Comparison of ENCODE assay signal across 25 cellular contexts in the genomic region with DNA sequence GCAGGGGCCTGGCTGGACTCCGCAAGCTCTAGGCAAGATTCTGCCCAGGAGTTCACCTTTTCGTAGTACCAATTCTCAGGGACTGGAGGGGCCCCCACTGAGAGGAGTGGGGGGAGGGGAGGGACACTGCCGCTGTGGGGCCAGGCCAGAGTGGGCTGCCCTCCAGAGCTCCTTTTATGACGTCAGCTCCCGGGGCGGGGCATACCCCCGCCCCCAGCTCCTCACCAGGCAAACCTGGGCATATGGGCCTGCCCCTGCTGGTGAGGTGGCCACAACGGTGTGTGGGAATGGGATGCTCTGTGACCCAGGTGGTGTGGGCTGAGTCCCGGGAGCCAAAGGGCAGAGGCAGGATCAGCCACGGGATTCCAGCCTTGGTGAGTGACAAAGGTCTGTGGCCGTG. TPM values are rescaled to one million over a fixed set of nuclear protein-coding genes. Genes with fewer than 3 reads are reported as not detected.
DNase-seq lines count a peak whose midpoint lies in the region; ATAC-seq, FAIRE-seq and TF ChIP-seq lines count a peak whose summit lies in the region.
"Had no signal": no experiment of that assay in that cellular context is flagged by ENCODE, and none has a peak within 500 bp of the region (broad histone marks: within the 10 kb centered on the region; RNA-seq: fewer than 3 reads in every experiment).

No MANE protein-coding gene starts in this region.

- H2AFZ ChIP-seq in HepG2 (ENCODE audit: low read length) (no peak overlapping the region), H1 (ENCODE audit: low read length) (no peak overlapping the region), OCI-LY7 (ENCODE audit: low read length) (no peak overlapping the region)
- H2AFZ ChIP-seq: GM23248 had no signal

- H3K4me1 ChIP-seq in HepG2 (ENCODE audit: insufficient read depth, low read length) = peaks cover under 1% of the 10 kb centered on the region; the same call in 1 of the 2 replicates
- H3K4me1 ChIP-seq in right lobe of liver = no peaks in the 10 kb centered on the region
- H3K4me1 ChIP-seq in HEK293 (ENCODE audit: control insufficient read depth, insufficient read depth, low read length) = no peaks in the 10 kb centered on the region
- H3K4me1 ChIP-seq in H1 (replicated peaks in 1 of 4; ENCODE audit: control insufficient read depth in 3 of 4, insufficient read depth in 4 of 4, low read length in 3 of 4) = peaks cover 0 to 2% (median 0%) of the 10 kb centered on the region in 4 experiments; a peak in 2 of 7 replicates
- H3K4me1 ChIP-seq in OCI-LY7 (ENCODE audit: insufficient read depth, low read length, poor library complexity, severe bottlenecking) = no peaks in the 10 kb centered on the region
- H3K4me1 ChIP-seq: A549; BLaER1 treated with 17β-estradiol and CSF1 and Interleukin-3, amounts not matched to agents 10 nM and 100 nM had no signal

- H2BK120ac ChIP-seq in H1 (replicated peaks; ENCODE audit: low read depth, low read length) = no peak overlapping the region

- no peak for TF ChIP-seq RAD21 in HepG2 (CRISPR knock-in tag; IDR thresholded peaks at IDR 0.05)
- no peak for TF ChIP-seq RAD21 in H1 (IDR thresholded peaks at IDR 0.05 in 1 of 2, conservative IDR thresholded peaks at IDR 0.05 in 1 of 2; ENCODE audit: low read depth in 2 of 2, low read length in 2 of 2)

- intact Hi-C loops in HepG2 (cut with micrococcal nuclease; ENCODE audit: unreplicated experiment) = no loop called here
- intact Hi-C loops in right lobe of liver (cut with DNase I) = no loop called here
- intact Hi-C loops in OCI-LY7 (cut with micrococcal nuclease; ENCODE audit: unreplicated experiment) = no loop called here

- no peak overlapping the region for H2BK5ac ChIP-seq in H1 (ENCODE audit: low read depth, low read length)

- FAIRE-seq in HepG2 (lab: Jason Lieb, UNC) (no peak), H1 (lab: Jason Lieb, UNC) (no peak)
- FAIRE-seq: A549, D721Med, G401.6, GM12892, H54 had no signal

- H3K4me3 ChIP-seq in HepG2 (replicated peaks in 1 of 3; ENCODE audit: insufficient read depth in 1 of 3, low read depth in 2 of 3, low read length in 3 of 3) = no peak overlapping the region
- H3K4me3 ChIP-seq in right lobe of liver = no peak overlapping the region
- no peak overlapping the region for H3K4me3 ChIP-seq in HEK293 (ENCODE audit: low read depth, low read length)
- no peak overlapping the region for H3K4me3 ChIP-seq in H1 (ENCODE audit: extremely low read depth in 1 of 4, insufficient read depth in 2 of 4, low read depth in 3 of 4, low read length in 4 of 4)
- H3K4me3 ChIP-seq in OCI-LY7 (ENCODE audit: low read depth, low read length, poor library complexity, severe bottlenecking) = no peak overlapping the region
- H3K4me3 ChIP-seq: A549; BLaER1 treated with 17β-estradiol and CSF1 and Interleukin-3, amounts not matched to agents 10 nM and 100 nM; GM23248 had no signal

- TF ChIP-seq POLR2A in HepG2 (IDR thresholded peaks at IDR 0.05; ENCODE audit: insufficient read depth in 1 of 2, low read depth in 2 of 2, low read length in 2 of 2) = no peak
- TF ChIP-seq POLR2A in right lobe of liver (IDR thresholded peaks at IDR 0.05) = no peak
- no peak for TF ChIP-seq POLR2A in H1 (IDR thresholded peaks at IDR 0.05; ENCODE audit: control extremely low read depth in 1 of 2, low read depth in 2 of 2, low read length in 2 of 2)

- H4K8ac ChIP-seq in H1 (ENCODE audit: extremely low read depth, insufficient read depth, low read length) = peak overlapping the region; percentile 37; the same call in 1 of the 2 replicates

- H3K27me3 ChIP-seq in HepG2 (ENCODE audit: control insufficient read depth in 1 of 2, insufficient read depth in 2 of 2, low read length in 2 of 2) (peaks cover 20 to 86% of the 10 kb centered on the region in 2 experiments), right lobe of liver (no peaks in the 10 kb centered on the region), H1 (replicated peaks in 1 of 4; ENCODE audit: control insufficient read depth in 3 of 4, extremely low read depth in 1 of 4, insufficient read depth in 3 of 4, low read length in 3 of 4) (peaks cover 0 to 11% (median 8%) of the 10 kb centered on the region in 4 experiments; a peak in 3 of 7 replicates)
- H3K27me3 ChIP-seq: BE2C; BLaER1 treated with 17β-estradiol and CSF1 and Interleukin-3, amounts not matched to agents 10 nM and 100 nM had no signal

- no peak overlapping the region for H2BK20ac ChIP-seq in H1 (ENCODE audit: low read length)

- H4K5ac ChIP-seq in H1 (ENCODE audit: insufficient read length, low read depth, low read length) = no peak overlapping the region

- H3K4ac ChIP-seq in H1 (replicated peaks; ENCODE audit: insufficient read length, low read depth, low read length) = no peak overlapping the region

- no peak for DNase-seq in HepG2 (ENCODE audit: low spot score)
- no peak for DNase-seq in right lobe of liver
- no peak for DNase-seq in H1 (ENCODE audit: low read depth in 1 of 2, low spot score in 2 of 2)
- no peak for DNase-seq in germinal center (ENCODE audit: low spot score)
- no peak for DNase-seq in OCI-LY7 (ENCODE audit: low spot score)
- no peak for DNase-seq in activated CD4-positive, CD25-positive, alpha-beta regulatory T cell treated with anti-CD3 and anti-CD28 coated beads, Interleukin-2, amount 50 U/mL, for 72 hours
- DNase-seq: 8988T; ACHN; AML-193; BE2C; CD4-positive, alpha-beta T cell; CD8-positive, alpha-beta memory T cell; DMS153; DND-41; GM23248; HCEC 1CT; HFFc6 had no signal

- H4K20me1 ChIP-seq in HepG2 (ENCODE audit: insufficient read depth, low read length) (no peaks in the 10 kb centered on the region), H1 (replicated peaks in 1 of 2; ENCODE audit: control insufficient read depth in 1 of 2, insufficient read depth in 2 of 2, low read length in 2 of 2) (peaks cover 0 to 4% of the 10 kb centered on the region in 2 experiments), OCI-LY7 (ENCODE audit: insufficient read depth, low read length) (no peaks in the 10 kb centered on the region)

- no peaks in the 10 kb centered on the region for H3K79me2 ChIP-seq in HepG2 (ENCODE audit: insufficient read depth, low read length)
- H3K79me2 ChIP-seq in H1 (ENCODE audit: control insufficient read depth in 1 of 2, insufficient read depth in 2 of 2, low read length in 2 of 2) = no peaks in the 10 kb centered on the region
- no peaks in the 10 kb centered on the region for H3K79me2 ChIP-seq in OCI-LY7 (ENCODE audit: insufficient read depth, low read depth, low read length)

- no peaks in the 10 kb centered on the region for H3K9me2 ChIP-seq in OCI-LY7 (ENCODE audit: insufficient read depth, low read length)

- POLR2A ChIA-PET in HepG2 (lab: Yijun Ruan, JAX) (no interaction called here), HEK293 (lab: Yijun Ruan, JAX) (no interaction called here), H1 (lab: Charles Lee; ENCODE audit: partially characterized antibody) (interaction anchor here (1.7 kb wide), 1 partner anchor 18 kb away, joined by 6 read pairs; no protein-coding TSS in a partner anchor), OCI-LY7 (lab: Charles Lee) (no interaction called here)

- TF ChIP-seq EP300 in HepG2 (IDR thresholded peaks at IDR 0.05; ENCODE audit: low read depth in 2 of 2, low read length in 2 of 2) (no peak), HepG2 (CRISPR knock-in tag; IDR thresholded peaks at IDR 0.05; ENCODE audit: borderline replicate concordance) (no peak), H1 (IDR thresholded peaks at IDR 0.05; ENCODE audit: borderline replicate concordance in 1 of 2, low read depth in 2 of 2, low read length in 2 of 2) (no peak)

- in situ Hi-C loops in HepG2 (cut with HindIII; ENCODE audit: extremely low pct_ligation_motif_present, low pct_unique_long_range_greater_than_20kb) = no loop called here

- H3K79me1 ChIP-seq in H1 (ENCODE audit: low read depth, low read length) = no peaks in the 10 kb centered on the region

- no peak overlapping the region for H3K4me2 ChIP-seq in HepG2 (ENCODE audit: low read depth, low read length)
- H3K4me2 ChIP-seq in H1 (ENCODE audit: insufficient read depth in 1 of 2, low read depth in 2 of 2, low read length in 2 of 2) = no peak overlapping the region
- H3K4me2 ChIP-seq in OCI-LY7 (ENCODE audit: low read length) = no peak overlapping the region
- H3K4me2 ChIP-seq: A549; BLaER1 treated with 17β-estradiol and CSF1 and Interleukin-3, amounts not matched to agents 10 nM and 100 nM had no signal

- H3K27ac ChIP-seq in HepG2 (ENCODE audit: extremely low read length, insufficient read depth, low read length) = no peak overlapping the region
- no peak overlapping the region for H3K27ac ChIP-seq in right lobe of liver
- no peak overlapping the region for H3K27ac ChIP-seq in HEK293 (ENCODE audit: extremely low read depth, low read depth, low read length)
- H3K27ac ChIP-seq in H1 (ENCODE audit: low read depth, low read length) = no peak overlapping the region
- H3K27ac ChIP-seq in OCI-LY7 (ENCODE audit: low read depth, low read length, poor library complexity, severe bottlenecking) = no peak overlapping the region
- H3K27ac ChIP-seq: A549; BLaER1 treated with 17β-estradiol and CSF1 and Interleukin-3, amounts not matched to agents 10 nM and 100 nM; GM23248 had no signal

- peak; percentile 31; the same call in 2 of the 3 replicates for ATAC-seq in HepG2
- ATAC-seq in right lobe of liver = no peak

- H3K14ac ChIP-seq in H1 (ENCODE audit: insufficient read length) = no peak overlapping the region

- no TSS peak for BruUV-seq in HepG2 (replicated peaks; lab: Mats Ljungman, UMichigan)
- no TSS peak for BruUV-seq in OCI-LY7 (replicated peaks; lab: Mats Ljungman, UMichigan)

- no peak overlapping the region; the same call in 1 of the 2 replicates for H3K18ac ChIP-seq in H1 (ENCODE audit: extremely low read depth, low read length)

- H2BK12ac ChIP-seq in H1 (ENCODE audit: low read depth, low read length) = no peak overlapping the region

- CTCF ChIA-PET in HepG2 (lab: Yijun Ruan, JAX; ENCODE audit: low intra/inter-chr PET ratio, low total read pairs) (no interaction called here), HEK293 (lab: Yijun Ruan, JAX) (interaction anchor here (1.4 kb wide), 1 partner anchor 145 kb away, joined by 4 read pairs; no protein-coding TSS in a partner anchor), H1 (lab: Charles Lee; ENCODE audit: partially characterized antibody) (interaction anchor here (1.0 to 12.7 kb wide), 15 partner anchors 9 to 122 kb away, joined by 3 to 135 read pairs (median 6); no protein-coding TSS in a partner anchor), OCI-LY7 (lab: Charles Lee; ENCODE audit: unreplicated experiment) (no interaction called here)

- H3K23me2 ChIP-seq in H1 (ENCODE audit: low read depth, low read length) = no peaks in the 10 kb centered on the region; the same call in 1 of the 2 replicates

- H3K9me3 ChIP-seq in HepG2 (ENCODE audit: low read length) (no peaks in the 10 kb centered on the region), right lobe of liver (no peaks in the 10 kb centered on the region), HEK293 (ENCODE audit: control insufficient read depth, insufficient read depth, low read depth, low read length) (no peaks in the 10 kb centered on the region), H1 (ENCODE audit: insufficient read depth in 2 of 2, low read depth in 1 of 2, low read length in 1 of 2) (no peaks in the 10 kb centered on the region), OCI-LY7 (ENCODE audit: low read length) (no peaks in the 10 kb centered on the region)
- H3K9me3 ChIP-seq: A549; BE2C; BLaER1 treated with 17β-estradiol and CSF1 and Interleukin-3, amounts not matched to agents 10 nM and 100 nM had no signal

- H2BK15ac ChIP-seq in H1 (ENCODE audit: low read length) = no peak overlapping the region

- no peak overlapping the region for H3K23ac ChIP-seq in H1 (ENCODE audit: insufficient read length)

- 33% methylated on average over 10 of the region's 11 CpGs for WGBS in HepG2 (ENCODE audit: low lambda C conversion rate)
- WGBS in right lobe of liver (ENCODE audit: insufficient coverage, low coverage, low lambda C conversion rate, missing lambda C conversion rate) = 17% methylated on average over 1 of the region's 11 CpGs
- 86% methylated on average over 10 of the region's 11 CpGs; no CpG with 5 or more reads in 1 of the 2 experiments for WGBS in H1 (ENCODE audit: extremely low coverage in 1 of 2, insufficient coverage in 1 of 2, insufficient read length in 1 of 2, insufficient replicate concordance in 2 of 2, low coverage in 1 of 2, low lambda C conversion rate in 2 of 2, missing lambda C conversion rate in 1 of 2), 2 experiments

- no peaks in the 10 kb centered on the region for H3K36me3 ChIP-seq in HepG2 (replicated peaks in 1 of 2; ENCODE audit: control insufficient read depth in 1 of 2, insufficient read depth in 2 of 2, low read length in 2 of 2)
- H3K36me3 ChIP-seq in right lobe of liver = no peaks in the 10 kb centered on the region
- H3K36me3 ChIP-seq in HEK293 (ENCODE audit: control insufficient read depth in 2 of 2, insufficient read depth in 1 of 2, low read length in 2 of 2) = no peaks in the 10 kb centered on the region
- no peaks in the 10 kb centered on the region for H3K36me3 ChIP-seq in H1 (ENCODE audit: control insufficient read depth in 2 of 4, insufficient read depth in 4 of 4, low read length in 3 of 4)
- no peaks in the 10 kb centered on the region for H3K36me3 ChIP-seq in OCI-LY7 (ENCODE audit: insufficient read depth, low read length)
- H3K36me3 ChIP-seq: BE2C; BLaER1 treated with 17β-estradiol and CSF1 and Interleukin-3, amounts not matched to agents 10 nM and 100 nM had no signal

- H4K91ac ChIP-seq in H1 (replicated peaks; ENCODE audit: insufficient read length, low read length) = no peak overlapping the region

- TF ChIP-seq CTCF in HepG2 (CRISPR knock-in tag; IDR thresholded peaks at IDR 0.05) (no peak), right lobe of liver (IDR thresholded peaks at IDR 0.05) (no peak), HEK293 (tag by site-specific recombination; IDR thresholded peaks at IDR 0.05) (no peak), H1 (IDR thresholded peaks at IDR 0.05; ENCODE audit: control extremely low read depth in 1 of 3, insufficient read depth in 1 of 3, low read depth in 1 of 3, low read length in 3 of 3) (no peak), OCI-LY7 (conservative IDR thresholded peaks at IDR 0.05; ENCODE audit: low read length) (no peak)

- H2AK5ac ChIP-seq in H1 (ENCODE audit: low read depth, low read length) = 0 out of 2 replicates have a peak overlapping the region, but pooled peaks have one; percentile 6

- H3K9ac ChIP-seq in HepG2 (ENCODE audit: insufficient read depth, low read depth, low read length) (no peak overlapping the region), H1 (replicated peaks in 1 of 4; ENCODE audit: extremely low read depth in 1 of 4, low read depth in 3 of 4, low read length in 3 of 4) (no peak overlapping the region)
- H3K9ac ChIP-seq: BLaER1 treated with 17β-estradiol and CSF1 and Interleukin-3, amounts not matched to agents 10 nM and 100 nM; GM23248 had no signal

- H3K56ac ChIP-seq in H1 (replicated peaks; ENCODE audit: insufficient read length, low read depth, low read length) = no peak overlapping the region

RNA-seq across cellular contexts. Expression of a gene that starts 3.3 kb away (rescaled TPM):
- total RNA-seq in HepG2 (2016; rRNA removed; fragmentation: Illumina TruSeq; extraction: Trizol) (not detected in 2 replicates), right lobe of liver (not detected), OCI-LY7 (2022) (not detected in 2 replicates)
- not detected in 2 replicates for total RNA-seq in HepG2 (2016; cell fraction: cytosol; rRNA removed; fragmentation: Illumina TruSeq; extraction: Trizol; ENCODE audit: low read depth)
- not detected in 2 replicates for total RNA-seq in HepG2 (2016; cell fraction: insoluble cytoplasmic fraction; rRNA removed; fragmentation: Illumina TruSeq; extraction: Trizol)
- not detected in 2 replicates for total RNA-seq in HepG2 (2016; cell fraction: membrane; rRNA removed; fragmentation: Illumina TruSeq; extraction: Trizol)
- total RNA-seq in HepG2 (2016; cell fraction: nucleus; rRNA removed; fragmentation: Illumina TruSeq; extraction: Trizol) = not detected in 2 replicates
- polyA plus RNA-seq in HepG2 (2011; rRNA removed) (not detected in 2 replicates), H1 (2011; rRNA removed) (not detected in 2 replicates)
- not detected in 2 replicates for polyA plus RNA-seq in HepG2 (2011; cell fraction: cytosol; rRNA removed)
- not detected in 2 replicates for polyA plus RNA-seq in HepG2 (2011; cell fraction: nucleus; rRNA removed)
- not detected in 2 replicates for polyA plus RNA-seq in HepG2 (2012)
- not detected in 2 replicates for polyA plus RNA-seq in HepG2 (2016; cell fraction: cytosol; fragmentation: Illumina TruSeq; extraction: Trizol; ENCODE audit: low read depth)
- not detected in 2 replicates for polyA plus RNA-seq in HepG2 (2016; cell fraction: insoluble cytoplasmic fraction; fragmentation: Illumina TruSeq; extraction: Trizol; ENCODE audit: low read depth)
- not detected in 2 replicates for polyA plus RNA-seq in HepG2 (2016; cell fraction: membrane; fragmentation: Illumina TruSeq; extraction: Trizol; ENCODE audit: low read depth)
- polyA plus RNA-seq in HepG2 (2016; cell fraction: nucleus; fragmentation: Illumina TruSeq; extraction: Trizol; ENCODE audit: insufficient read depth, low read depth) = not detected in 2 replicates
- polyA minus RNA-seq in HepG2 (2011; rRNA and poly(A)+ RNA removed; ENCODE audit: low replicate concordance) = not detected in 2 replicates
- not detected in 2 replicates for polyA minus RNA-seq in HepG2 (2011; cell fraction: cytosol; rRNA and poly(A)+ RNA removed)
- polyA minus RNA-seq in HepG2 (2011; cell fraction: nucleus; rRNA and poly(A)+ RNA removed) = not detected in 2 replicates
- total RNA-seq in H1 (2021; fragmentation: NEBNext Ultra II Directional; extraction: Animal tissue kit (Norgen Biotek cat#: 25700)) = not detected in 2 replicates
- not detected for polyA plus RNA-seq in H1 (2011; cell fraction: cytosol; rRNA removed)
- not detected for polyA plus RNA-seq in H1 (2011; cell fraction: nucleus; rRNA removed)
- polyA plus RNA-seq in H1 (2012, experiment 1 of 2) = not detected in 4 replicates
- polyA plus RNA-seq in H1 (2012, experiment 2 of 2) = not detected
- polyA plus RNA-seq in H1 (2013, experiment 1 of 2) = not detected
- not detected for polyA plus RNA-seq in H1 (2013, experiment 2 of 2)
- not detected in 2 replicates for polyA minus RNA-seq in H1 (2011; rRNA and poly(A)+ RNA removed)
- not detected for polyA minus RNA-seq in H1 (2011; cell fraction: cytosol; rRNA and poly(A)+ RNA removed)
- not detected for polyA minus RNA-seq in H1 (2011; cell fraction: nucleus; rRNA and poly(A)+ RNA removed)
- not detected in 2 replicates for total RNA-seq in OCI-LY7 (2014; rRNA removed; shearing (Covaris generic))
- total RNA-seq: CD4-positive, alpha-beta T cell; CD8-positive, alpha-beta memory T cell; GM23248; HFFc6 had no signal
- polyA plus RNA-seq: A549; CD14-positive monocyte; CD8-positive, alpha-beta memory T cell; GM23248 had no signal

RNA-seq across cellular contexts. Expression of a gene that starts 29.6 kb away (rescaled TPM):
- total RNA-seq in HepG2 (2016; rRNA removed; fragmentation: Illumina TruSeq; extraction: Trizol) (4.7 and 6.2 TPM in 2 replicates), right lobe of liver (1 to 10 TPM in 2 of 6 experiments, under 1 TPM in 4; 0.60 to 1.3 (median 0.76) TPM), OCI-LY7 (2022) (not detected in 2 replicates)
- 1.6 and 1.7 TPM in 2 replicates for total RNA-seq in HepG2 (2016; cell fraction: cytosol; rRNA removed; fragmentation: Illumina TruSeq; extraction: Trizol; ENCODE audit: low read depth)
- total RNA-seq in HepG2 (2016; cell fraction: insoluble cytoplasmic fraction; rRNA removed; fragmentation: Illumina TruSeq; extraction: Trizol) = 3.4 and 6.3 TPM in 2 replicates
- total RNA-seq in HepG2 (2016; cell fraction: membrane; rRNA removed; fragmentation: Illumina TruSeq; extraction: Trizol) = 4.7 and 5.3 TPM in 2 replicates
- 5.3 and 7.2 TPM in 2 replicates for total RNA-seq in HepG2 (2016; cell fraction: nucleus; rRNA removed; fragmentation: Illumina TruSeq; extraction: Trizol)
- polyA plus RNA-seq in HepG2 (2011; rRNA removed) (3.4 and 3.5 TPM in 2 replicates), H1 (2011; rRNA removed) (0.03 and 0.22 TPM in 2 replicates)
- polyA plus RNA-seq in HepG2 (2011; cell fraction: cytosol; rRNA removed) = 2.0 and 3.5 TPM in 2 replicates
- 9.7 and 17.3 TPM in 2 replicates for polyA plus RNA-seq in HepG2 (2011; cell fraction: nucleus; rRNA removed)
- polyA plus RNA-seq in HepG2 (2012) = 2.2 and 2.3 TPM in 2 replicates
- polyA plus RNA-seq in HepG2 (2016; cell fraction: cytosol; fragmentation: Illumina TruSeq; extraction: Trizol; ENCODE audit: low read depth) = 1.4 and 2.2 TPM in 2 replicates
- polyA plus RNA-seq in HepG2 (2016; cell fraction: insoluble cytoplasmic fraction; fragmentation: Illumina TruSeq; extraction: Trizol; ENCODE audit: low read depth) = 9.5 and 11.1 TPM in 2 replicates
- polyA plus RNA-seq in HepG2 (2016; cell fraction: membrane; fragmentation: Illumina TruSeq; extraction: Trizol; ENCODE audit: low read depth) = 4.3 and 4.5 TPM in 2 replicates
- polyA plus RNA-seq in HepG2 (2016; cell fraction: nucleus; fragmentation: Illumina TruSeq; extraction: Trizol; ENCODE audit: insufficient read depth, low read depth) = 16.4 and 19.9 TPM in 2 replicates
- 4.7 and 24.9 TPM in 2 replicates for polyA minus RNA-seq in HepG2 (2011; rRNA and poly(A)+ RNA removed; ENCODE audit: low replicate concordance)
- 3.4 and 3.9 TPM in 2 replicates for polyA minus RNA-seq in HepG2 (2011; cell fraction: cytosol; rRNA and poly(A)+ RNA removed)
- 1.2 and 5.0 TPM in 2 replicates for polyA minus RNA-seq in HepG2 (2011; cell fraction: nucleus; rRNA and poly(A)+ RNA removed)
- 0.30 and 0.40 TPM in 2 replicates for total RNA-seq in H1 (2021; fragmentation: NEBNext Ultra II Directional; extraction: Animal tissue kit (Norgen Biotek cat#: 25700))
- 0.17 TPM for polyA plus RNA-seq in H1 (2011; cell fraction: cytosol; rRNA removed)
- polyA plus RNA-seq in H1 (2011; cell fraction: nucleus; rRNA removed) = 0.23 TPM
- polyA plus RNA-seq in H1 (2012, experiment 1 of 2) = 0.12 to 0.23 TPM in 2 of 4 replicates, not detected in the others
- 0.17 TPM for polyA plus RNA-seq in H1 (2012, experiment 2 of 2)
- 0.08 TPM for polyA plus RNA-seq in H1 (2013, experiment 1 of 2)
- 0.17 TPM for polyA plus RNA-seq in H1 (2013, experiment 2 of 2)
- polyA minus RNA-seq in H1 (2011; rRNA and poly(A)+ RNA removed) = 0.09 and 0.12 TPM in 2 replicates
- 2.0 TPM for polyA minus RNA-seq in H1 (2011; cell fraction: cytosol; rRNA and poly(A)+ RNA removed)
- polyA minus RNA-seq in H1 (2011; cell fraction: nucleus; rRNA and poly(A)+ RNA removed) = 0.40 TPM
- not detected in 2 replicates for total RNA-seq in OCI-LY7 (2014; rRNA removed; shearing (Covaris generic))
- total RNA-seq: CD8-positive, alpha-beta memory T cell had no signal
- polyA plus RNA-seq: CD8-positive, alpha-beta memory T cell had no signal

Comparison
In these comparisons a context has a peak if more than half of its experiments do, and no peak if none do; other contexts are left out.
1. CTCF ChIA-PET loops: an anchor here in HEK293 (1.4 kb wide) and H1 (1.0 to 12.7 kb wide); none called in HepG2 and OCI-LY7.